17 cellular contexts compared by ENCODE assay signal in genomic region chr15:45091581-45091980, GRCh38. TPM values are rescaled to one million over a fixed set of nuclear protein-coding genes. Genes with fewer than 3 reads are reported as not detected.
DNase-seq lines count a peak whose midpoint lies in the region; ATAC-seq and TF ChIP-seq lines count a peak whose summit lies in the region.
"Had no signal": no experiment of that assay in that cellular context is flagged by ENCODE, and none has a peak within 500 bp of the region (broad histone marks: within the 10 kb centered on the region; RNA-seq: fewer than 3 reads in every experiment).

No MANE protein-coding gene starts in this region.

- no CpG with 5 or more reads among the region's 2 CpGs for WGBS in iPS DF 6.9 (ENCODE audit: insufficient coverage, insufficient read length)
- 73% methylated on average over 2 of the region's 2 CpGs for WGBS in smooth muscle cell (ENCODE audit: low lambda C conversion rate)
- 86 to 88% methylated on average over 1 to 2 of the region's 2 CpGs for WGBS in upper lobe of left lung, 2 donors

- H3K27ac ChIP-seq in iPS DF 6.9 (ENCODE audit: low read length) (no peak overlapping the region), smooth muscle cell (ENCODE audit: low read depth) (peak overlapping the region; percentile 96), uterus (no peak overlapping the region), upper lobe of left lung (no peak overlapping the region)
- H3K27ac ChIP-seq: 22Rv1, Peyer's patch, SJCRH30 had no signal

- H3K9ac ChIP-seq in smooth muscle cell (ENCODE audit: low read depth) = no peak overlapping the region

- H3K79me2 ChIP-seq in smooth muscle cell (ENCODE audit: low read depth) = no peaks in the 10 kb centered on the region

- peak overlapping the region; percentile 50 for H3K4me2 ChIP-seq in smooth muscle cell
- H3K4me2 ChIP-seq: GM23338 had no signal

- H3K36me3 ChIP-seq in iPS DF 6.9 (ENCODE audit: control insufficient read depth, insufficient read depth, low read length) (no peaks in the 10 kb centered on the region), smooth muscle cell (ENCODE audit: low read depth) (no peaks in the 10 kb centered on the region), uterus (no peaks in the 10 kb centered on the region), upper lobe of left lung (no peaks in the 10 kb centered on the region)
- H3K36me3 ChIP-seq: Peyer's patch, SJCRH30 had no signal

- no peak overlapping the region for H2AFZ ChIP-seq in smooth muscle cell (ENCODE audit: low read depth)
- H2AFZ ChIP-seq: GM23338 had no signal

- TF ChIP-seq POLR2A in uterus (IDR thresholded peaks at IDR 0.05) = no peak
- TF ChIP-seq POLR2A in upper lobe of left lung (IDR thresholded peaks at IDR 0.05) = no peak

- H3K4me3 ChIP-seq in iPS DF 6.9 (ENCODE audit: low read length) (peak overlapping the region; percentile 3; the same call in 1 of the 2 replicates), smooth muscle cell (no peak overlapping the region), uterus (no peak overlapping the region), upper lobe of left lung (no peak overlapping the region)
- H3K4me3 ChIP-seq: GM23338, Peyer's patch, SJCRH30 had no signal

- H3F3A ChIP-seq in smooth muscle cell (ENCODE audit: low read depth) = no peaks in the 10 kb centered on the region

- ATAC-seq in upper lobe of left lung (ENCODE audit: low FRiP score in 2 of 2) = no peak
- no peak for ATAC-seq in GM18858 (IDR thresholded peaks at IDR 0.05; ENCODE audit: unreplicated experiment)
- ATAC-seq: GM23338 had no signal

- H3K4me1 ChIP-seq in iPS DF 6.9 (ENCODE audit: control insufficient read depth, insufficient read depth, low read length) (no peaks in the 10 kb centered on the region), smooth muscle cell (ENCODE audit: low read depth) (no peaks in the 10 kb centered on the region), uterus (no peaks in the 10 kb centered on the region), upper lobe of left lung (no peaks in the 10 kb centered on the region)
- H3K4me1 ChIP-seq: Peyer's patch, SJCRH30 had no signal

- H3K27me3 ChIP-seq in iPS DF 6.9 (ENCODE audit: control insufficient read depth, insufficient read depth, low read length) (no peaks in the 10 kb centered on the region), smooth muscle cell (ENCODE audit: low read depth) (peaks cover 16% of the 10 kb centered on the region), uterus (no peaks in the 10 kb centered on the region), upper lobe of left lung (no peaks in the 10 kb centered on the region)
- H3K27me3 ChIP-seq: Peyer's patch had no signal

- H4K20me1 ChIP-seq in smooth muscle cell (ENCODE audit: low read depth) = peaks cover 4% of the 10 kb centered on the region

- TF ChIP-seq CTCF in smooth muscle cell (IDR thresholded peaks at IDR 0.05; ENCODE audit: borderline replicate concordance, insufficient read depth, poor library complexity, severe bottlenecking) = no peak
- no peak for TF ChIP-seq CTCF in uterus (IDR thresholded peaks at IDR 0.05)
- no peak for TF ChIP-seq CTCF in upper lobe of left lung (IDR thresholded peaks at IDR 0.05)

- DNase-seq in activated CD8-positive, alpha-beta memory T cell treated with anti-CD3 and anti-CD28 coated beads for 24 hours = peak; percentile 11
- DNase-seq in activated CD8-positive, alpha-beta memory T cell treated with anti-CD3 and anti-CD28 coated beads, Interleukin-2, amount 50 U/mL, for 4 hours = no peak
- DNase-seq in fibroblast of gingiva (ENCODE audit: low read depth) (peak; percentile 42), iPS DF 6.9 (ENCODE audit: low read depth, low spot score) (no peak), smooth muscle cell (lab: John Stamatoyannopoulos, UW; ENCODE audit: unreplicated experiment) (no peak), uterus (no peak), upper lobe of left lung (no peak)
- DNase-seq: DMS53, Kasumi-1, NCI-H1417, NCI-H2029, NCI-H510A, SJCRH30 had no signal

- TF ChIP-seq EP300 in upper lobe of left lung (IDR thresholded peaks at IDR 0.05) = no peak

- intact Hi-C loops in uterus (cut with DNase I; ENCODE audit: low total_unique reads) = no loop called here

- H3K9me3 ChIP-seq in iPS DF 6.9 (ENCODE audit: control insufficient read depth, insufficient read depth, low read length) (no peaks in the 10 kb centered on the region; the same call in 1 of the 2 replicates), smooth muscle cell (replicated peaks; ENCODE audit: low read depth) (no peaks in the 10 kb centered on the region), uterus (no peaks in the 10 kb centered on the region), upper lobe of left lung (no peaks in the 10 kb centered on the region)
- H3K9me3 ChIP-seq: Peyer's patch, SJCRH30 had no signal

RNA-seq across cellular contexts. Expression of gene DUOX2, which starts 22.4 kb away (rescaled TPM):
- 0.36 and 1.4 TPM in 2 replicates for total RNA-seq in smooth muscle cell
- polyA plus RNA-seq in smooth muscle cell = 0.34 and 1.2 TPM in 2 replicates
- total RNA-seq in uterus = under 1 TPM in 3 of 4 donors, not detected in 1; under 0.01 to 0.70 (median under 0.01) TPM
- total RNA-seq in upper lobe of left lung = 10 to 100 TPM in 1 of 6 donors, 1 to 10 TPM in 5; 2.7 to 27.2 (median 6.7) TPM
- total RNA-seq: GM23338, SJCRH30 had no signal
- polyA plus RNA-seq: GM23338 had no signal

RNA-seq across cellular contexts. Expression of gene DUOXA2, which starts 22.5 kb away (rescaled TPM):
- total RNA-seq in smooth muscle cell (not detected in 2 replicates), uterus (not detected), upper lobe of left lung (under 1 TPM in 1 of 6 donors, not detected in 5; 0.13 TPM)
- 0.24 TPM in 1 of 2 replicates, not detected in the other for polyA plus RNA-seq in smooth muscle cell
- total RNA-seq: GM23338, SJCRH30 had no signal
- polyA plus RNA-seq: GM23338 had no signal

RNA-seq across cellular contexts. Expression of gene DUOXA1, which starts 38.1 kb away (rescaled TPM):
- total RNA-seq in smooth muscle cell = 6.0 and 7.6 TPM in 2 replicates
- 2.8 and 7.9 TPM in 2 replicates for polyA plus RNA-seq in smooth muscle cell
- total RNA-seq in uterus = 1 to 10 TPM in 2 of 4 donors, not detected in 2; 1.4 to 2.5 TPM
- 100 to 1,000 TPM in 5 of 6 donors, 10 to 100 TPM in 1; 84.2 to 530 (median 181) TPM for total RNA-seq in upper lobe of left lung
- total RNA-seq: GM23338 had no signal
- polyA plus RNA-seq: GM23338 had no signal

RNA-seq across cellular contexts. Expression of gene DUOX1, which starts 38.2 kb away (rescaled TPM):
- total RNA-seq in smooth muscle cell = 3.5 and 4.4 TPM in 2 replicates
- polyA plus RNA-seq in smooth muscle cell = 5.8 and 13.8 TPM in 2 replicates
- total RNA-seq in uterus = 1 to 10 TPM in 1 of 4 donors, under 1 TPM in 2, not detected in 1; 0.24 to 1.3 (median 0.26) TPM
- 1,000 to 10,000 TPM in 1 of 6 donors, 100 to 1,000 TPM in 5; 215 to 1,314 (median 495) TPM for total RNA-seq in upper lobe of left lung
- total RNA-seq: SJCRH30 had no signal

Comparison
In these comparisons a context has a peak if more than half of its experiments do, and no peak if none do; other contexts are left out.
1. DNase-seq: peak in activated CD8-positive, alpha-beta memory T cell treated with anti-CD3 and anti-CD28 coated beads for 24 hours (single experiment) and fibroblast of gingiva (single experiment); none in activated CD8-positive, alpha-beta memory T cell treated with anti-CD3 and anti-CD28 coated beads, Interleukin-2, amount 50 U/mL, for 4 hours (single experiment), iPS DF 6.9 (single experiment), smooth muscle cell (single experiment), uterus (0 of 2) and upper lobe of left lung (0 of 2).